24 cellular contexts compared by ENCODE assay signal in genomic region chr14:89549381-89550102, GRCh38.
DNase-seq lines count a peak whose midpoint lies in the region; ATAC-seq, FAIRE-seq and TF ChIP-seq lines count a peak whose summit lies in the region.
"Had no signal": no experiment of that assay in that cellular context is flagged by ENCODE, and none has a peak within 500 bp of the region (broad histone marks: within the 10 kb centered on the region; RNA-seq: fewer than 3 reads in every experiment).

No MANE protein-coding gene starts in this region.

- H3K18ac ChIP-seq in mesendoderm (ENCODE audit: low read length), result no peak overlapping the region

- H4K20me1 ChIP-seq in astrocyte (ENCODE audit: insufficient read depth, low read length), result no peaks in the 10 kb centered on the region

- H3K4me3 Mint-ChIP-seq in natural killer cell (no peak overlapping the region), astrocyte (ENCODE audit: unreplicated experiment) (peak overlapping the region; percentile 63)
- H3K4me3 Mint-ChIP-seq in natural killer cell treated with Interleukin-12 subunit alpha and Interleukin-12 subunit beta and Interleukin-15 and Interleukin-18, amount 100 ng/mL, for 72 hours, result no peak overlapping the region
- H3K4me3 Mint-ChIP-seq in activated naive CD8-positive, alpha-beta T cell treated with anti-CD3 and anti-CD28 coated beads, Interleukin-2, amount 50 U/mL, for 24 hours, result no peak overlapping the region
- H3K4me3 Mint-ChIP-seq: activated CD4-positive, alpha-beta memory T cell treated with anti-CD3 and anti-CD28 coated beads for 36 hours; T-helper 1 cell treated with Interleukin-12 subunit alpha and Interleukin-12 subunit beta and Interleukin-4 antibody, amounts not matched to agents 30 μg/mL and 1 μg/mL, for 36 hours had no signal

- peak overlapping the region; percentile 54 for H3K23ac ChIP-seq in mesendoderm (ENCODE audit: low read length)

- H3K9ac ChIP-seq in astrocyte (ENCODE audit: low read length) (no peak overlapping the region), mesendoderm (ENCODE audit: low read length) (no peak overlapping the region)

- H2AFZ ChIP-seq in astrocyte (ENCODE audit: low read depth, low read length), result no peak overlapping the region

- DNase-seq in natural killer cell (no peak), astrocyte (ENCODE audit: low read depth) (peak; percentile 34), mesendoderm (peak; percentile 70), left ventricle myocardium inferior (no peak)
- DNase-seq in natural killer cell treated with Interleukin-12 subunit alpha and Interleukin-12 subunit beta and Interleukin-15 and Interleukin-18, amount 100 ng/mL, for 72 hours (ENCODE audit: low spot score), result no peak
- no peak for DNase-seq in activated naive CD8-positive, alpha-beta T cell treated with anti-CD3 and anti-CD28 coated beads, Interleukin-2, amount 50 U/mL, for 24 hours
- no peak for DNase-seq in activated CD4-positive, alpha-beta T cell treated with anti-CD3 and anti-CD28 coated beads for 1 hour
- DNase-seq: activated CD4-positive, alpha-beta memory T cell treated with anti-CD3 and anti-CD28 coated beads for 36 hours; effector CD8-positive, alpha-beta T cell; H7; Kasumi-1; left cardiac atrium; NCI-H1092 treated with DMSO at 0.1 percent for 48 hours; NCI-H2029; nucleus accumbens; Peyer's patch; right cardiac atrium; stimulated activated CD8-positive, alpha-beta memory T cell treated with anti-CD3 and anti-CD28 coated beads, Interleukin-4, amount 100 ng/mL, for 48 hours had no signal

- no CpG with 5 or more reads among the region's 12 CpGs for WGBS in mesendoderm (ENCODE audit: extremely low coverage, insufficient coverage, low lambda C conversion rate)

- H3K4ac ChIP-seq in mesendoderm (ENCODE audit: low read depth, low read length), result no peak overlapping the region

- H3K9me3 ChIP-seq in astrocyte (ENCODE audit: insufficient read depth, low read depth, low read length) (no peaks in the 10 kb centered on the region), left ventricle myocardium inferior (replicated peaks) (no peaks in the 10 kb centered on the region)
- H3K9me3 ChIP-seq: Peyer's patch, SJSA1 had no signal

- FAIRE-seq in astrocyte (lab: Jason Lieb, UNC), result no peak
- FAIRE-seq: D721Med, urothelium cell line had no signal

- no peaks in the 10 kb centered on the region for H3K27me3 ChIP-seq in astrocyte (ENCODE audit: insufficient read depth, low read length)
- H3K27me3 ChIP-seq in mesendoderm (ENCODE audit: insufficient read depth, low read length, poor library complexity), result no peaks in the 10 kb centered on the region
- H3K27me3 ChIP-seq in left ventricle myocardium inferior (ENCODE audit: low read depth), result no peaks in the 10 kb centered on the region
- H3K27me3 ChIP-seq: Peyer's patch, SJSA1 had no signal

- H3K4me2 ChIP-seq in astrocyte (ENCODE audit: low read length) (no peak overlapping the region), mesendoderm (ENCODE audit: low read length) (no peak overlapping the region)

- H3K4me3 ChIP-seq in astrocyte (ENCODE audit: insufficient read depth, low read depth, low read length) (no peak overlapping the region), mesendoderm (ENCODE audit: low read length) (no peak overlapping the region), left ventricle myocardium inferior (no peak overlapping the region)
- H3K4me3 ChIP-seq: Peyer's patch, SJSA1 had no signal

- peaks cover 56 to 59% of the 10 kb centered on the region in 2 donors for H3K4me1 Mint-ChIP-seq in natural killer cell
- peaks cover 32 to 39% of the 10 kb centered on the region in 2 donors for H3K4me1 Mint-ChIP-seq in natural killer cell treated with Interleukin-12 subunit alpha and Interleukin-12 subunit beta and Interleukin-15 and Interleukin-18, amount 100 ng/mL, for 72 hours (ENCODE audit: low read depth in 2 of 2)
- peaks cover 31% of the 10 kb centered on the region for H3K4me1 Mint-ChIP-seq in astrocyte (ENCODE audit: low read depth, unreplicated experiment)
- peaks cover 35% of the 10 kb centered on the region for H3K4me1 Mint-ChIP-seq in activated naive CD8-positive, alpha-beta T cell treated with anti-CD3 and anti-CD28 coated beads, Interleukin-2, amount 50 U/mL, for 24 hours

- H3K9me3 Mint-ChIP-seq in natural killer cell, result no peaks in the 10 kb centered on the region
- H3K9me3 Mint-ChIP-seq in natural killer cell treated with Interleukin-12 subunit alpha and Interleukin-12 subunit beta and Interleukin-15 and Interleukin-18, amount 100 ng/mL, for 72 hours, result no peaks in the 10 kb centered on the region
- H3K9me3 Mint-ChIP-seq in astrocyte (ENCODE audit: unreplicated experiment), result no peaks in the 10 kb centered on the region
- H3K9me3 Mint-ChIP-seq in activated naive CD8-positive, alpha-beta T cell treated with anti-CD3 and anti-CD28 coated beads, Interleukin-2, amount 50 U/mL, for 24 hours, result no peaks in the 10 kb centered on the region
- H3K9me3 Mint-ChIP-seq: activated CD4-positive, alpha-beta memory T cell treated with anti-CD3 and anti-CD28 coated beads for 36 hours; T-helper 1 cell treated with Interleukin-12 subunit alpha and Interleukin-12 subunit beta and Interleukin-4 antibody, amounts not matched to agents 30 μg/mL and 1 μg/mL, for 36 hours had no signal

- H3K79me1 ChIP-seq in mesendoderm (ENCODE audit: low read length), result peaks cover 2% of the 10 kb centered on the region

- H3K79me2 ChIP-seq in astrocyte (ENCODE audit: insufficient read depth, low read length), result peaks cover 2% of the 10 kb centered on the region
- peaks cover 2% of the 10 kb centered on the region for H3K79me2 ChIP-seq in mesendoderm (ENCODE audit: control insufficient read depth, insufficient read depth, low read length)

- H3K36me3 Mint-ChIP-seq in natural killer cell (no peaks in the 10 kb centered on the region), astrocyte (ENCODE audit: low read depth, unreplicated experiment) (peaks cover 7% of the 10 kb centered on the region)
- no peaks in the 10 kb centered on the region for H3K36me3 Mint-ChIP-seq in natural killer cell treated with Interleukin-12 subunit alpha and Interleukin-12 subunit beta and Interleukin-15 and Interleukin-18, amount 100 ng/mL, for 72 hours
- H3K36me3 Mint-ChIP-seq in activated naive CD8-positive, alpha-beta T cell treated with anti-CD3 and anti-CD28 coated beads, Interleukin-2, amount 50 U/mL, for 24 hours (ENCODE audit: low read depth), result peaks cover 5% of the 10 kb centered on the region

- intact Hi-C loops in natural killer cell (cut with micrococcal nuclease), result no loop called here
- intact Hi-C loops in left ventricle myocardium inferior (cut with micrococcal nuclease), result no loop called here

- ATAC-seq in natural killer cell, result no peak
- ATAC-seq in natural killer cell treated with Interleukin-12 subunit alpha and Interleukin-12 subunit beta and Interleukin-15 and Interleukin-18, amount 100 ng/mL, for 72 hours, result no peak
- no peak for ATAC-seq in activated naive CD8-positive, alpha-beta T cell treated with anti-CD3 and anti-CD28 coated beads, Interleukin-2, amount 50 U/mL, for 24 hours
- no peak for ATAC-seq in GM18870 (IDR thresholded peaks at IDR 0.05; ENCODE audit: unreplicated experiment)
- ATAC-seq: left cardiac atrium, right cardiac atrium had no signal

- no peaks in the 10 kb centered on the region for H3K27me3 Mint-ChIP-seq in natural killer cell (ENCODE audit: low read depth in 2 of 2)
- H3K27me3 Mint-ChIP-seq in natural killer cell treated with Interleukin-12 subunit alpha and Interleukin-12 subunit beta and Interleukin-15 and Interleukin-18, amount 100 ng/mL, for 72 hours, result no peaks in the 10 kb centered on the region
- H3K27me3 Mint-ChIP-seq in astrocyte (ENCODE audit: low read depth, unreplicated experiment), result no peaks in the 10 kb centered on the region
- no peaks in the 10 kb centered on the region for H3K27me3 Mint-ChIP-seq in activated naive CD8-positive, alpha-beta T cell treated with anti-CD3 and anti-CD28 coated beads, Interleukin-2, amount 50 U/mL, for 24 hours
- H3K27me3 Mint-ChIP-seq: activated CD4-positive, alpha-beta memory T cell treated with anti-CD3 and anti-CD28 coated beads for 36 hours had no signal

- no peak overlapping the region for H4K5ac ChIP-seq in mesendoderm (ENCODE audit: low read length)

- no peak overlapping the region for H2AK5ac ChIP-seq in mesendoderm (ENCODE audit: low read length)

- H4K8ac ChIP-seq in mesendoderm (ENCODE audit: low read depth, low read length), result no peak overlapping the region

- no peak overlapping the region for H2BK15ac ChIP-seq in mesendoderm (replicated peaks; ENCODE audit: low read depth)

- H2BK120ac ChIP-seq in mesendoderm (ENCODE audit: low read depth, low read length), result no peak overlapping the region

- H3K4me1 ChIP-seq in astrocyte (ENCODE audit: insufficient read depth, low read length) (no peaks in the 10 kb centered on the region), mesendoderm (ENCODE audit: control insufficient read depth, low read depth, low read length) (peaks cover 5% of the 10 kb centered on the region), left ventricle myocardium inferior (peaks cover 41% of the 10 kb centered on the region)
- H3K4me1 ChIP-seq: Peyer's patch, SJSA1 had no signal

- H3K56ac ChIP-seq in mesendoderm (ENCODE audit: low read length), result peak overlapping the region; percentile 44

- H2BK5ac ChIP-seq in mesendoderm (ENCODE audit: low read length), result no peak overlapping the region

- no peaks in the 10 kb centered on the region for H3K36me3 ChIP-seq in astrocyte (ENCODE audit: insufficient read depth, low read length)
- H3K36me3 ChIP-seq in mesendoderm (ENCODE audit: control insufficient read depth, insufficient read depth, low read length), result no peaks in the 10 kb centered on the region
- peaks cover 3% of the 10 kb centered on the region for H3K36me3 ChIP-seq in left ventricle myocardium inferior
- H3K36me3 ChIP-seq: Peyer's patch, SJSA1 had no signal

- peak overlapping the region; percentile 22 to 53 for H3K27ac Mint-ChIP-seq in natural killer cell
- H3K27ac Mint-ChIP-seq in natural killer cell treated with Interleukin-12 subunit alpha and Interleukin-12 subunit beta and Interleukin-15 and Interleukin-18, amount 100 ng/mL, for 72 hours, result peak overlapping the region in 1 of 2 donors; percentile 3
- H3K27ac Mint-ChIP-seq in astrocyte (ENCODE audit: unreplicated experiment), result peak overlapping the region; percentile 79
- H3K27ac Mint-ChIP-seq in activated naive CD8-positive, alpha-beta T cell treated with anti-CD3 and anti-CD28 coated beads, Interleukin-2, amount 50 U/mL, for 24 hours, result no peak overlapping the region
- H3K27ac Mint-ChIP-seq: activated CD4-positive, alpha-beta memory T cell treated with anti-CD3 and anti-CD28 coated beads for 36 hours; T-helper 1 cell treated with Interleukin-12 subunit alpha and Interleukin-12 subunit beta and Interleukin-4 antibody, amounts not matched to agents 30 μg/mL and 1 μg/mL, for 36 hours had no signal

- TF ChIP-seq CTCF in natural killer cell (IDR thresholded peaks at IDR 0.05) (no peak), astrocyte (IDR thresholded peaks at IDR 0.05; ENCODE audit: insufficient read depth, low read depth, low read length) (no peak), left ventricle myocardium inferior (IDR thresholded peaks at IDR 0.05; ENCODE audit: borderline replicate concordance) (no peak)

- H3K27ac ChIP-seq in astrocyte (ENCODE audit: low read depth, low read length) (no peak overlapping the region), mesendoderm (ENCODE audit: low read depth, low read length) (no peak overlapping the region), left ventricle myocardium inferior (replicated peaks) (no peak overlapping the region)
- H3K27ac ChIP-seq: Peyer's patch, SJSA1, VCaP had no signal

Comparison
In these comparisons a context has a peak if more than half of its experiments do, and no peak if none do; other contexts are left out.
1. DNase-seq: peak in astrocyte (single experiment) and mesendoderm (single experiment); none in natural killer cell (single experiment), natural killer cell treated with Interleukin-12 subunit alpha and Interleukin-12 subunit beta and Interleukin-15 and Interleukin-18, amount 100 ng/mL, for 72 hours (single experiment), activated naive CD8-positive, alpha-beta T cell treated with anti-CD3 and anti-CD28 coated beads, Interleukin-2, amount 50 U/mL, for 24 hours (single experiment), left ventricle myocardium inferior (single experiment) and activated CD4-positive, alpha-beta T cell treated with anti-CD3 and anti-CD28 coated beads for 1 hour (single experiment).